ENCODE assay signal across 1 cellular context in the genomic region with DNA sequence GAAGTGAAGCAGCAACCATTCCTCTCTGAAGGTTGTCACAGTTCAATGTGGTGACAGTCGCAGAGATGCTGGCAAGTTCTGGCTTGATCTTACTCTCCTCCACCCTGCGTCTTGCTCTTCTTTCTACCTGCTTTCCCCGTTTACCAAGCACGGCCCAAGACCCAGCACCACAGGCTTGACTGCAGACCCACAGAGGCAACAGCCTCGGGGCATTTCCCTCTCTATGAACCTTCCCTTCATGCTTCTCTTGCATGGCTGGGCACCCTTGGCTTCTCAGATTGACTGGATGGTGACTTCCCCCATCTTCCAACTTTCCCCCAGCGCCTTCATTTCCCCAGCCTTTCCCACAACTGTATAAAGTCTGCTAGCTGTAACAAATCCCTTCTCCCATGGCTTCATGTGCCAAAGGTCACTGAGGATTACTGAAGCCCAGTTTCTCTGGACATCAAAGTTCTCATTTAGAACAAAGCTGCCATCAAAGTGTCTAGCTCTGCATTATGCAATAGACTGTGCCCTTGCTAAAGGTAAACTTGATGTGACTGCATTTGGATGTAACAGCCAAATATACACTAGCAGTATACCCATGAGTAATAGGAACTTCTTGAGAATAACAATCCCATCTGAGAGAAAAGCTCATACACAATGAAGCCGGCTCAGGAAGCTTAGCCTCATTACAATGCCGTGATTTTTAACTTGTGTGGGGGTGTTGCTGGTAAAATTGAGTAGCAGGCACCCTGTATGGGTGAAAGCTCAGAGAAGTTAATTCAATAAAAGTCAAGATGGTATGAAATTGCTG.
TF ChIP-seq lines count a peak whose summit lies in the region.

No MANE protein-coding gene starts in this region.

TF ChIP-seq in HepG2, 621 proteins besides CTCF, POLR2A, EP300 and RAD21 (continued from another document and continues in another):
- no peak for TF ChIP-seq SYNCRIP (IDR thresholded peaks at IDR 0.05; ENCODE audit: insufficient read depth, low read depth, low read length)
- TF ChIP-seq ZNF609 (CRISPR knock-in tag; IDR thresholded peaks at IDR 0.05; ENCODE audit: borderline replicate concordance) = peak; percentile 93
- TF ChIP-seq MXI1 (IDR thresholded peaks at IDR 0.05; ENCODE audit: borderline replicate concordance, low read depth, low read length) = peak; percentile 22; the same call in 1 of the 3 replicates
- TF ChIP-seq, protein P1, sequence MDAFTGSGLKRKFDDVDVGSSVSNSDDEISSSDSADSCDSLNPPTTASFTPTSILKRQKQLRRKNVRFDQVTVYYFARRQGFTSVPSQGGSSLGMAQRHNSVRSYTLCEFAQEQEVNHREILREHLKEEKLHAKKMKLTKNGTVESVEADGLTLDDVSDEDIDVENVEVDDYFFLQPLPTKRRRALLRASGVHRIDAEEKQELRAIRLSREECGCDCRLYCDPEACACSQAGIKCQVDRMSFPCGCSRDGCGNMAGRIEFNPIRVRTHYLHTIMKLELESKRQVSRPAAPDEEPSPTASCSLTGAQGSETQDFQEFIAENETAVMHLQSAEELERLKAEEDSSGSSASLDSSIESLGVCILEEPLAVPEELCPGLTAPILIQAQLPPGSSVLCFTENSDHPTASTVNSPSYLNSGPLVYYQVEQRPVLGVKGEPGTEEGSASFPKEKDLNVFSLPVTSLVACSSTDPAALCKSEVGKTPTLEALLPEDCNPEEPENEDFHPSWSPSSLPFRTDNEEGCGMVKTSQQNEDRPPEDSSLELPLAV (CRISPR knock-in tag; conservative IDR thresholded peaks at IDR 0.05; ENCODE audit: low read depth) = 0 out of 2 replicates have a peak, but pooled peaks have one; percentile 55
- TF ChIP-seq GLMP (CRISPR knock-in tag; IDR thresholded peaks at IDR 0.05; ENCODE audit: borderline replicate concordance) = no peak
- peak; percentile 91 for TF ChIP-seq ETV6 (CRISPR knock-in tag; conservative IDR thresholded peaks at IDR 0.05)
- TF ChIP-seq ARHGAP35 (CRISPR knock-in tag; IDR thresholded peaks at IDR 0.05; ENCODE audit: borderline replicate concordance) = no peak
- no peak; the same call in 1 of the 2 replicates for TF ChIP-seq IRX3 (CRISPR knock-in tag; IDR thresholded peaks at IDR 0.05; ENCODE audit: borderline replicate concordance, low read depth)
- TF ChIP-seq ZSCAN25 (CRISPR knock-in tag; IDR thresholded peaks at IDR 0.05) = no peak
- peak; percentile 76 for TF ChIP-seq ELF1 (CRISPR knock-in tag; IDR thresholded peaks at IDR 0.05)
- TF ChIP-seq GMEB1 (CRISPR knock-in tag; IDR thresholded peaks at IDR 0.05; ENCODE audit: borderline replicate concordance) = no peak; the same call in 1 of the 2 replicates
- peak; percentile 81; the same call in 1 of the 2 replicates for TF ChIP-seq RNF219 (CRISPR knock-in tag; IDR thresholded peaks at IDR 0.05)
- TF ChIP-seq ZNF816 (CRISPR knock-in tag; IDR thresholded peaks at IDR 0.05; ENCODE audit: borderline replicate concordance) = 0 out of 2 replicates have a peak, but pooled peaks have one; percentile 22
- TF ChIP-seq ZNF749 (CRISPR knock-in tag; IDR thresholded peaks at IDR 0.05; ENCODE audit: borderline replicate concordance) = peak; percentile 64; the same call in 1 of the 2 replicates
- TF ChIP-seq SKI (IDR thresholded peaks at IDR 0.05; ENCODE audit: partially characterized antibody) = peak; percentile 99
- TF ChIP-seq SAFB2 (CRISPR knock-in tag; IDR thresholded peaks at IDR 0.05; ENCODE audit: borderline replicate concordance, low read depth) = no peak
- TF ChIP-seq, protein P2, sequence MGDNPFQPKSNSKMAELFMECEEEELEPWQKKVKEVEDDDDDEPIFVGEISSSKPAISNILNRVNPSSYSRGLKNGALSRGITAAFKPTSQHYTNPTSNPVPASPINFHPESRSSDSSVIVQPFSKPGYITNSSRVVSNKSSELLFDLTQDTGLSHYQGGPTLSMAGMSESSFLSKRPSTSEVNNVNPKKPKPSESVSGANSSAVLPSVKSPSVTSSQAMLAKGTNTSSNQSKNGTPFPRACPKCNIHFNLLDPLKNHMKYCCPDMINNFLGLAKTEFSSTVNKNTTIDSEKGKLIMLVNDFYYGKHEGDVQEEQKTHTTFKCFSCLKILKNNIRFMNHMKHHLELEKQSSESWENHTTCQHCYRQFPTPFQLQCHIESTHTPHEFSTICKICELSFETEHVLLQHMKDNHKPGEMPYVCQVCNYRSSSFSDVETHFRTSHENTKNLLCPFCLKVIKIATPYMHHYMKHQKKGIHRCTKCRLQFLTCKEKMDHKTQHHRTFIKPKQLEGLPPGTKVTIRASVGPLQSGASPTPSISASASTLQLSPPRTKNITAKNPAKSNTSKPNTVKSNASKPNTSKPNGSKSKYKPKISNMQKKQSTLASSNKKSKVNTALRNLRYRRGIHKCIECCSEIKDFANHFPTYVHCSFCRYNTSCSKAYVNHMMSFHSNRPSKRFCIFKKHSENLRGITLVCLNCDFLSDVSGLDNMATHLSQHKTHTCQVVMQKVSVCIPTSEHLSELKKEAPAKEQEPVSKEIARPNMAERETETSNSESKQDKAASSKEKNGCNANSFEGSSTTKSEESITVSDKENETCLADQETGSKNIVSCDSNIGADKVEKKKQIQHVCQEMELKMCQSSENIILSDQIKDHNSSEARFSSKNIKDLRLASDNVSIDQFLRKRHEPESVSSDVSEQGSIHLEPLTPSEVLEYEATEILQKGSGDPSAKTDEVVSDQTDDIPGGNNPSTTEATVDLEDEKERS (CRISPR knock-in tag; IDR thresholded peaks at IDR 0.05) = peak; percentile 98
- TF ChIP-seq AKNA (CRISPR knock-in tag; IDR thresholded peaks at IDR 0.05; ENCODE audit: borderline replicate concordance) = no peak
- peak; percentile 97 for TF ChIP-seq ZBTB20 (CRISPR knock-in tag; IDR thresholded peaks at IDR 0.05; ENCODE audit: borderline replicate concordance, low read depth)
- no peak for TF ChIP-seq KLF13 (CRISPR knock-in tag; IDR thresholded peaks at IDR 0.05)
- TF ChIP-seq ZNF430 (CRISPR knock-in tag; IDR thresholded peaks at IDR 0.05) = peak; percentile 31; the same call in 1 of the 2 replicates
- no peak for TF ChIP-seq TCF12 (IDR thresholded peaks at IDR 0.05)
- TF ChIP-seq TCF12 (CRISPR knock-in tag; IDR thresholded peaks at IDR 0.05) = no peak
- TF ChIP-seq THRA (CRISPR knock-in tag; IDR thresholded peaks at IDR 0.05; ENCODE audit: borderline replicate concordance) = peak; percentile 96
- peak; percentile 33; the same call in 1 of the 2 replicates for TF ChIP-seq ZNF552 (CRISPR knock-in tag; IDR thresholded peaks at IDR 0.05; ENCODE audit: borderline replicate concordance)
- TF ChIP-seq ZNF235 (CRISPR knock-in tag; IDR thresholded peaks at IDR 0.05; ENCODE audit: borderline replicate concordance) = no peak
- TF ChIP-seq CREM (IDR thresholded peaks at IDR 0.05) = peak; percentile 92
- TF ChIP-seq CREM (CRISPR knock-in tag; IDR thresholded peaks at IDR 0.05) = no peak
- peak; percentile 100 for TF ChIP-seq NCOR1 (IDR thresholded peaks at IDR 0.05; ENCODE audit: borderline replicate concordance, low read length)
- no peak for TF ChIP-seq HNRNPK (IDR thresholded peaks at IDR 0.05; ENCODE audit: low read depth, low read length, poor library complexity, severe bottlenecking)
